ENCODE assay signal across 1 cellular context in the genomic region with DNA sequence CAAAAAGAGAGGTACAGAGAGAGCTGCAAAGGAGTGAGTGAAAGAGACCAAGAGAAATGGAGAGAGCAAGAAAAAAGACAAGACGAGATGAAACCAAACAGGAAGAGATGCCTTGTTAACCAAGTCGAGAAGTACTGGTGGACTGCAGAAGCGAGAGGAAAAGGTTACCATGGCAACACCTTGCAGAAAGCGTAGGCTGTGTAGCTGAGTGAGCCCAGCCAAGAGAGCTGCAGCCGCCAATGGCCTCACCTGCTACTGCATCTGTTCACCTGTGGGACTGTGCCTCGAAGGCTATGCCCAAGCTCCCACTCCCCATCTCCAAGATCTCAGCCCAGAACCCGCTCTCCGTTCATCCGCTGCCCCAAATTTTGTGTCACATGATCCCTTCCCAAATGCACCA.
TF ChIP-seq lines count a peak whose summit lies in the region.

No MANE protein-coding gene starts in this region.

TF ChIP-seq in GM23338, 12 proteins besides CTCF, POLR2A, EP300 and RAD21 (continued from another document):
- TF ChIP-seq, protein P1, sequence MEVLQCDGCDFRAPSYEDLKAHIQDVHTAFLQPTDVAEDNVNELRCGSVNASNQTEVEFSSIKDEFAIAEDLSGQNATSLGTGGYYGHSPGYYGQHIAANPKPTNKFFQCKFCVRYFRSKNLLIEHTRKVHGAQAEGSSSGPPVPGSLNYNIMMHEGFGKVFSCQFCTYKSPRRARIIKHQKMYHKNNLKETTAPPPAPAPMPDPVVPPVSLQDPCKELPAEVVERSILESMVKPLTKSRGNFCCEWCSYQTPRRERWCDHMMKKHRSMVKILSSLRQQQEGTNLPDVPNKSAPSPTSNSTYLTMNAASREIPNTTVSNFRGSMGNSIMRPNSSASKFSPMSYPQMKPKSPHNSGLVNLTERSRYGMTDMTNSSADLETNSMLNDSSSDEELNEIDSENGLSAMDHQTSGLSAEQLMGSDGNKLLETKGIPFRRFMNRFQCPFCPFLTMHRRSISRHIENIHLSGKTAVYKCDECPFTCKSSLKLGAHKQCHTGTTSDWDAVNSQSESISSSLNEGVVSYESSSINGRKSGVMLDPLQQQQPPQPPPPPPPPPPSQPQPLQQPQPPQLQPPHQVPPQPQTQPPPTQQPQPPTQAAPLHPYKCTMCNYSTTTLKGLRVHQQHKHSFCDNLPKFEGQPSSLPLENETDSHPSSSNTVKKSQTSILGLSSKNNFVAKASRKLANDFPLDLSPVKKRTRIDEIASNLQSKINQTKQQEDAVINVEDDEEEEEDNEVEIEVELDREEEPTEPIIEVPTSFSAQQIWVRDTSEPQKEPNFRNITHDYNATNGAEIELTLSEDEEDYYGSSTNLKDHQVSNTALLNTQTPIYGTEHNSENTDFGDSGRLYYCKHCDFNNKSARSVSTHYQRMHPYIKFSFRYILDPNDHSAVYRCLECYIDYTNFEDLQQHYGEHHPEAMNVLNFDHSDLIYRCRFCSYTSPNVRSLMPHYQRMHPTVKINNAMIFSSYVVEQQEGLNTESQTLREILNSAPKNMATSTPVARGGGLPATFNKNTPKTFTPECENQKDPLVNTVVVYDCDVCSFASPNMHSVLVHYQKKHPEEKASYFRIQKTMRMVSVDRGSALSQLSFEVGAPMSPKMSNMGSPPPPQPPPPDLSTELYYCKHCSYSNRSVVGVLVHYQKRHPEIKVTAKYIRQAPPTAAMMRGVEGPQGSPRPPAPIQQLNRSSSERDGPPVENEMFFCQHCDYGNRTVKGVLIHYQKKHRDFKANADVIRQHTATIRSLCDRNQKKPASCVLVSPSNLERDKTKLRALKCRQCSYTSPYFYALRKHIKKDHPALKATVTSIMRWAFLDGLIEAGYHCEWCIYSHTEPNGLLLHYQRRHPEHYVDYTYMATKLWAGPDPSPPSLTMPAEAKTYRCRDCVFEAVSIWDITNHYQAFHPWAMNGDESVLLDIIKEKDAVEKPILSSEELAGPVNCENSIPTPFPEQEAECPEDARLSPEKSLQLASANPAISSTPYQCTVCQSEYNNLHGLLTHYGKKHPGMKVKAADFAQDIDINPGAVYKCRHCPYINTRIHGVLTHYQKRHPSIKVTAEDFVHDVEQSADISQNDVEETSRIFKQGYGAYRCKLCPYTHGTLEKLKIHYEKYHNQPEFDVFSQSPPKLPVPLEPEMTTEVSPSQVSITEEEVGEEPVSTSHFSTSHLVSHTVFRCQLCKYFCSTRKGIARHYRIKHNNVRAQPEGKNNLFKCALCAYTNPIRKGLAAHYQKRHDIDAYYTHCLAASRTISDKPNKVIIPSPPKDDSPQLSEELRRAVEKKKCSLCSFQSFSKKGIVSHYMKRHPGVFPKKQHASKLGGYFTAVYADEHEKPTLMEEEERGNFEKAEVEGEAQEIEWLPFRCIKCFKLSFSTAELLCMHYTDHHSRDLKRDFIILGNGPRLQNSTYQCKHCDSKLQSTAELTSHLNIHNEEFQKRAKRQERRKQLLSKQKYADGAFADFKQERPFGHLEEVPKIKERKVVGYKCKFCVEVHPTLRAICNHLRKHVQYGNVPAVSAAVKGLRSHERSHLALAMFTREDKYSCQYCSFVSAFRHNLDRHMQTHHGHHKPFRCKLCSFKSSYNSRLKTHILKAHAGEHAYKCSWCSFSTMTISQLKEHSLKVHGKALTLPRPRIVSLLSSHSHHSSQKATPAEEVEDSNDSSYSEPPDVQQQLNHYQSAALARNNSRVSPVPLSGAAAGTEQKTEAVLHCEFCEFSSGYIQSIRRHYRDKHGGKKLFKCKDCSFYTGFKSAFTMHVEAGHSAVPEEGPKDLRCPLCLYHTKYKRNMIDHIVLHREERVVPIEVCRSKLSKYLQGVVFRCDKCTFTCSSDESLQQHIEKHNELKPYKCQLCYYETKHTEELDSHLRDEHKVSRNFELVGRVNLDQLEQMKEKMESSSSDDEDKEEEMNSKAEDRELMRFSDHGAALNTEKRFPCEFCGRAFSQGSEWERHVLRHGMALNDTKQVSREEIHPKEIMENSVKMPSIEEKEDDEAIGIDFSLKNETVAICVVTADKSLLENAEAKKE (CRISPR knock-in tag; IDR thresholded peaks at IDR 0.05) = no peak
